ENCODE assay signal across 9 cellular contexts in genomic region chr2:191013617-191013875, GRCh38. TPM values are rescaled to one million over a fixed set of nuclear protein-coding genes. Genes with fewer than 3 reads are reported as not detected.
A peak's percentile ranks its signal among the peaks of the same experiment; 100 is the strongest.
DNase-seq lines count a peak whose midpoint lies in the region; ATAC-seq and TF ChIP-seq lines count a peak whose summit lies in the region.
"Had no signal": no experiment of that assay in that cellular context is flagged by ENCODE, and none has a peak within 500 bp of the region (broad histone marks: within the 10 kb centered on the region; RNA-seq: fewer than 3 reads in every experiment).

No MANE protein-coding gene starts in this region.

- H3K4me1 Mint-ChIP-seq in GM23338: no peaks in the 10 kb centered on the region
- peaks cover 36% of the 10 kb centered on the region for H3K4me1 Mint-ChIP-seq in activated T-cell treated with anti-CD3 and anti-CD28 coated beads, Interleukin-2, amount 50 U/mL, for 24 hours (ENCODE audit: low read depth)

- H3K9me2 ChIP-seq in GM23338 (ENCODE audit: insufficient read depth): no peaks in the 10 kb centered on the region; the same call in 1 of the 2 replicates

- no peaks in the 10 kb centered on the region; the same call in none of the 2 replicates for H4K20me1 ChIP-seq in GM23338 (replicated peaks; ENCODE audit: insufficient read depth)

- peak overlapping the region; percentile 74 for H3K4me3 ChIP-seq in GM23338
- peak overlapping the region; percentile 97 for H3K4me3 ChIP-seq in iPS-15b (ENCODE audit: low read depth, low read length)
- peak overlapping the region; percentile 97 to 99 for H3K4me3 ChIP-seq in stomach smooth muscle (ENCODE audit: low read length in 2 of 2)

- peak overlapping the region; percentile 85 for H3K4me2 ChIP-seq in GM23338

- 0 out of 4 replicates have a peak, but pooled peaks of 1 of the 2 experiments have one; percentile 3 for TF ChIP-seq CTCF in GM23338 (conservative IDR thresholded peaks at IDR 0.05; ENCODE audit: low read depth in 2 of 2)
- peak; percentile 21; the same call in 1 of the 2 replicates for TF ChIP-seq CTCF in VCaP (conservative IDR thresholded peaks at IDR 0.05)

- peaks cover 33% of the 10 kb centered on the region for H3K27me3 ChIP-seq in GM23338 (ENCODE audit: insufficient read depth)
- peaks cover 33% of the 10 kb centered on the region for H3K27me3 ChIP-seq in iPS-15b (ENCODE audit: control insufficient read depth, insufficient read depth, low read length)
- H3K27me3 ChIP-seq in stomach smooth muscle (ENCODE audit: control insufficient read depth in 1 of 2, insufficient read depth in 2 of 2, low read length in 2 of 2): no peaks in the 10 kb centered on the region

- peak; percentile 11 for DNase-seq in GM23338 (ENCODE audit: low spot score)
- no peak for DNase-seq in globus pallidus (ENCODE audit: low spot score)
- DNase-seq in AG08395 (ENCODE audit: low spot score): no peak
- no peak for DNase-seq in activated CD4-positive, alpha-beta T cell treated with anti-CD3 and anti-CD28 coated beads for 1 hour
- DNase-seq in activated T-cell treated with anti-CD3 and anti-CD28 coated beads, Interleukin-2, amount 50 U/mL, for 24 hours: no peak

- H3K36me3 Mint-ChIP-seq in GM23338 (ENCODE audit: low read depth): no peaks in the 10 kb centered on the region; the same call in 2 of the 3 replicates
- peaks cover 21% of the 10 kb centered on the region for H3K36me3 Mint-ChIP-seq in activated T-cell treated with anti-CD3 and anti-CD28 coated beads, Interleukin-2, amount 50 U/mL, for 24 hours (ENCODE audit: low read depth)

- H3K4me1 ChIP-seq in GM23338 (ENCODE audit: insufficient read depth) (peaks cover 16% of the 10 kb centered on the region), iPS-15b (ENCODE audit: control insufficient read depth, insufficient read depth, low read length) (no peaks in the 10 kb centered on the region), stomach smooth muscle (ENCODE audit: control insufficient read depth, insufficient read depth, low read length) (peaks cover 24% of the 10 kb centered on the region)

- H3K36me3 ChIP-seq in GM23338 (ENCODE audit: insufficient read depth) (0 out of 2 replicates have a peak, but pooled peaks cover 8% of the 10 kb centered on the region), iPS-15b (ENCODE audit: control insufficient read depth, insufficient read depth, low read length) (no peaks in the 10 kb centered on the region), stomach smooth muscle (ENCODE audit: control insufficient read depth in 2 of 2, insufficient read depth in 2 of 2, low read length in 2 of 2) (peaks cover 4 to 15% of the 10 kb centered on the region in 2 donors)

- H3K9ac ChIP-seq in iPS-15b (ENCODE audit: low read depth, low read length): peak overlapping the region; percentile 63
- H3K9ac ChIP-seq in stomach smooth muscle (ENCODE audit: low read length in 2 of 2): peak overlapping the region; percentile 86 to 93

- H3K27ac Mint-ChIP-seq in GM23338: no peak overlapping the region
- H3K27ac Mint-ChIP-seq in activated T-cell treated with anti-CD3 and anti-CD28 coated beads, Interleukin-2, amount 50 U/mL, for 24 hours: no peak overlapping the region
- H3K27ac Mint-ChIP-seq: effector memory CD8-positive, alpha-beta T cell had no signal

- H3K27me3 Mint-ChIP-seq in GM23338 (ENCODE audit: insufficient read depth, low read depth, poor library complexity): no peaks in the 10 kb centered on the region
- H3K27me3 Mint-ChIP-seq in activated T-cell treated with anti-CD3 and anti-CD28 coated beads, Interleukin-2, amount 50 U/mL, for 24 hours: no peaks in the 10 kb centered on the region
- H3K27me3 Mint-ChIP-seq: effector memory CD8-positive, alpha-beta T cell had no signal

- H3K79me2 ChIP-seq in GM23338 (replicated peaks; ENCODE audit: insufficient read depth): peaks cover 19% of the 10 kb centered on the region

- H3F3A ChIP-seq in GM23338 (replicated peaks; ENCODE audit: low read depth): peaks cover 5% of the 10 kb centered on the region; the same call in 1 of the 2 replicates

- ATAC-seq in GM23338: no peak

- H2AFZ ChIP-seq in GM23338: peak overlapping the region; percentile 79; the same call in 1 of the 2 replicates

- no peaks in the 10 kb centered on the region for H3K9me3 Mint-ChIP-seq in GM23338
- peaks cover 10% of the 10 kb centered on the region for H3K9me3 Mint-ChIP-seq in activated T-cell treated with anti-CD3 and anti-CD28 coated beads, Interleukin-2, amount 50 U/mL, for 24 hours
- H3K9me3 Mint-ChIP-seq: effector memory CD8-positive, alpha-beta T cell had no signal

- no peaks in the 10 kb centered on the region for H3K9me3 ChIP-seq in iPS-15b (ENCODE audit: control insufficient read depth, insufficient read depth, low read length)
- H3K9me3 ChIP-seq in stomach smooth muscle (ENCODE audit: control insufficient read depth in 2 of 2, low read length in 2 of 2): no peaks in the 10 kb centered on the region

- H3K4me3 Mint-ChIP-seq in GM23338: no peak overlapping the region
- H3K4me3 Mint-ChIP-seq in activated T-cell treated with anti-CD3 and anti-CD28 coated beads, Interleukin-2, amount 50 U/mL, for 24 hours: no peak overlapping the region
- H3K4me3 Mint-ChIP-seq: effector memory CD8-positive, alpha-beta T cell had no signal

- H3K27ac ChIP-seq in GM23338 (ENCODE audit: low read depth) (0 out of 2 replicates have a peak overlapping the region, but pooled peaks have one; percentile 52), VCaP (peak overlapping the region; percentile 77), stomach smooth muscle (ENCODE audit: low read length) (peak overlapping the region; percentile 86)

TF ChIP-seq in GM23338, 12 proteins besides CTCF, POLR2A, EP300 and RAD21 (continues in another document):
- TF ChIP-seq NANOG (IDR thresholded peaks at IDR 0.05; ENCODE audit: borderline replicate concordance): no peak
- no peak for TF ChIP-seq EZH2phosphoT487 (IDR thresholded peaks at IDR 0.05; ENCODE audit: unreplicated experiment)
- no peak for TF ChIP-seq POLR2AphosphoS5 (IDR thresholded peaks at IDR 0.05; ENCODE audit: low read depth)
- TF ChIP-seq JUNB (IDR thresholded peaks at IDR 0.05; ENCODE audit: unreplicated experiment): no peak
- TF ChIP-seq ZNF114 (CRISPR knock-in tag; IDR thresholded peaks at IDR 0.05): no peak
- no peak for TF ChIP-seq CREB1 (CRISPR knock-in tag; IDR thresholded peaks at IDR 0.05; ENCODE audit: low read depth)
- no peak for TF ChIP-seq STAT1 (IDR thresholded peaks at IDR 0.05; ENCODE audit: unreplicated experiment)
- TF ChIP-seq EZH2 (IDR thresholded peaks at IDR 0.05; ENCODE audit: low read depth, unreplicated experiment): no peak
- no peak for TF ChIP-seq ETS1 (IDR thresholded peaks at IDR 0.05)

RNA-seq across cellular contexts. Expression of gene STAT1, which starts 0.4 kb away (rescaled TPM):
- total RNA-seq in GM23338 (2014; rRNA removed; shearing (Covaris generic)): 43.2 and 47.4 TPM in 2 replicates
- polyA plus RNA-seq in GM23338 (2016; fragmentation: Nextera tagmentation; extraction: Ambion mirVana): 15.1 and 16.3 TPM in 2 replicates
